ENCODE assay signal across 1 cellular context in genomic region chr2:6290626-6291025, GRCh38.
TF ChIP-seq lines count a peak whose summit lies in the region.

No MANE protein-coding gene starts in this region.

TF ChIP-seq in H1, 55 proteins besides CTCF, POLR2A, EP300 and RAD21:
- TF ChIP-seq RXRA (IDR thresholded peaks at IDR 0.05; ENCODE audit: insufficient read depth, low read depth, low read length) (no peak), ASH2L (IDR thresholded peaks at IDR 0.05; ENCODE audit: low read length) (no peak), HDAC2 (IDR thresholded peaks at IDR 0.05; ENCODE audit: borderline replicate concordance in 1 of 2, low read depth in 2 of 2, low read length in 2 of 2) (no peak), CHD1 (IDR thresholded peaks at IDR 0.05; ENCODE audit: low read depth, low read length) (no peak), EGR1 (IDR thresholded peaks at IDR 0.05; ENCODE audit: borderline replicate concordance, low read depth, low read length) (no peak), CTBP2 (IDR thresholded peaks at IDR 0.05; ENCODE audit: borderline replicate concordance, insufficient read depth, insufficient read length, low read length) (no peak), SUZ12 (IDR thresholded peaks at IDR 0.05; ENCODE audit: low read length) (no peak), TCF12 (IDR thresholded peaks at IDR 0.05; ENCODE audit: low read depth, low read length) (no peak), CBX8 (IDR thresholded peaks at IDR 0.05; ENCODE audit: borderline replicate concordance, low read depth, low read length) (no peak)
- TF ChIP-seq, protein P1, sequence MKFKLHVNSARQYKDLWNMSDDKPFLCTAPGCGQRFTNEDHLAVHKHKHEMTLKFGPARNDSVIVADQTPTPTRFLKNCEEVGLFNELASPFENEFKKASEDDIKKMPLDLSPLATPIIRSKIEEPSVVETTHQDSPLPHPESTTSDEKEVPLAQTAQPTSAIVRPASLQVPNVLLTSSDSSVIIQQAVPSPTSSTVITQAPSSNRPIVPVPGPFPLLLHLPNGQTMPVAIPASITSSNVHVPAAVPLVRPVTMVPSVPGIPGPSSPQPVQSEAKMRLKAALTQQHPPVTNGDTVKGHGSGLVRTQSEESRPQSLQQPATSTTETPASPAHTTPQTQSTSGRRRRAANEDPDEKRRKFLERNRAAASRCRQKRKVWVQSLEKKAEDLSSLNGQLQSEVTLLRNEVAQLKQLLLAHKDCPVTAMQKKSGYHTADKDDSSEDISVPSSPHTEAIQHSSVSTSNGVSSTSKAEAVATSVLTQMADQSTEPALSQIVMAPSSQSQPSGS (IDR thresholded peaks at IDR 0.05; ENCODE audit: low read length), result no peak
